In genomic region chr1:201739492-201740085, GRCh38 we compare ENCODE assay signal across 8 cellular contexts.
A peak's percentile ranks its signal among the peaks of the same experiment; 100 is the strongest.
DNase-seq lines count a peak whose midpoint lies in the region; ATAC-seq, FAIRE-seq and TF ChIP-seq lines count a peak whose summit lies in the region.

No MANE protein-coding gene starts in this region.

- in situ Hi-C loops in ACHN (cut with HindIII; ENCODE audit: low pct_ligation_motif_present, low pct_unique_long_range_greater_than_20kb, low sequenced_read_pairs) = no loop called here
- in situ Hi-C loops in K562 (cut with MboI) = no loop called here

- peaks cover 6% of the 10 kb centered on the region for H3K4me1 Mint-ChIP-seq in T-helper 1 cell treated with Interleukin-12 subunit alpha and Interleukin-12 subunit beta and Interleukin-4 antibody, amounts not matched to agents 30 μg/mL and 1 μg/mL, for 36 hours (ENCODE audit: low read depth)

- H3K27me3 Mint-ChIP-seq in T-helper 1 cell treated with Interleukin-12 subunit alpha and Interleukin-12 subunit beta and Interleukin-4 antibody, amounts not matched to agents 30 μg/mL and 1 μg/mL, for 36 hours (ENCODE audit: low read depth) = peaks cover 68% of the 10 kb centered on the region

- H3K4me1 ChIP-seq in K562 (replicated peaks in 1 of 2; ENCODE audit: control insufficient read depth in 2 of 2, insufficient read depth in 2 of 2, low read length in 2 of 2) = peaks cover 4 to 14% of the 10 kb centered on the region in 2 experiments; a peak in 4 of 5 replicates
- peaks cover 57% of the 10 kb centered on the region for H3K4me1 ChIP-seq in iPS-20b (ENCODE audit: insufficient read depth, low read length)

- no peaks in the 10 kb centered on the region for H3K9me3 Mint-ChIP-seq in T-helper 1 cell treated with Interleukin-12 subunit alpha and Interleukin-12 subunit beta and Interleukin-4 antibody, amounts not matched to agents 30 μg/mL and 1 μg/mL, for 36 hours

- FAIRE-seq in HTR-8/SVneo (lab: Jason Lieb, UNC) (no peak), K562 (lab: Jason Lieb, UNC) (no peak)

- no peak overlapping the region for H3K4me2 ChIP-seq in K562 (ENCODE audit: insufficient read depth, low read length)

- BruUV-seq in K562 (replicated peaks; lab: Mats Ljungman, UMichigan) = no TSS peak

- no peak for TF ChIP-seq EP300 in K562 (IDR thresholded peaks at IDR 0.05; ENCODE audit: low read length)

- TF ChIP-seq POLR2A in K562 (conservative IDR thresholded peaks at IDR 0.05) = no peak

- DNase-seq in ACHN (peak; percentile 14), HTR-8/SVneo (ENCODE audit: insufficient read length, low spot score) (peak; percentile 65), K562 (ENCODE audit: extremely low read depth in 1 of 4, low spot score in 3 of 4) (peak in 1 of 4 experiments; percentile 27)

- TF ChIP-seq RAD21 in K562 (CRISPR knock-in tag; conservative IDR thresholded peaks at IDR 0.05 in 1 of 2, IDR thresholded peaks at IDR 0.05 in 1 of 2) = no peak

- WGBS in K562 (ENCODE audit: insufficient coverage, low coverage, missing lambda C conversion rate) = 12% methylated on average over 38 of the region's 38 CpGs

- peak; percentile 82 for ATAC-seq in K562
- ATAC-seq in HG02973 (IDR thresholded peaks at IDR 0.05; ENCODE audit: unreplicated experiment) = no peak
- ATAC-seq in GM19467 (IDR thresholded peaks at IDR 0.05; ENCODE audit: unreplicated experiment) = no peak

- H3K9me3 ChIP-seq in K562 (replicated peaks; ENCODE audit: control insufficient read depth, insufficient read depth, low read depth, low read length) (no peaks in the 10 kb centered on the region), iPS-20b (ENCODE audit: insufficient read depth, low read depth, low read length) (no peaks in the 10 kb centered on the region)

- no peaks in the 10 kb centered on the region for H3K79me2 ChIP-seq in K562 (ENCODE audit: control insufficient read depth, insufficient read depth, low read length)

- intact Hi-C loops in K562 (cut with micrococcal nuclease) = no loop called here

- no peaks in the 10 kb centered on the region for H3K9me1 ChIP-seq in K562 (ENCODE audit: control insufficient read depth, insufficient read depth, low read length)

- H3K4me3 Mint-ChIP-seq in T-helper 1 cell treated with Interleukin-12 subunit alpha and Interleukin-12 subunit beta and Interleukin-4 antibody, amounts not matched to agents 30 μg/mL and 1 μg/mL, for 36 hours = peak overlapping the region; percentile 37

- no peak overlapping the region for H3K27ac Mint-ChIP-seq in T-helper 1 cell treated with Interleukin-12 subunit alpha and Interleukin-12 subunit beta and Interleukin-4 antibody, amounts not matched to agents 30 μg/mL and 1 μg/mL, for 36 hours

- H3K27me3 ChIP-seq in K562 (ENCODE audit: control insufficient read depth in 2 of 2, insufficient read depth in 2 of 2, low read length in 2 of 2) = peaks cover 17 to 45% of the 10 kb centered on the region in 2 experiments
- no peaks in the 10 kb centered on the region for H3K27me3 ChIP-seq in iPS-20b (ENCODE audit: insufficient read depth, low read length)

- H3K27ac ChIP-seq in K562 (ENCODE audit: extremely low read depth, low read depth, low read length) (no peak overlapping the region), iPS-20b (ENCODE audit: low read length) (peak overlapping the region; percentile 32), skin epidermis (peak overlapping the region; percentile 19 to 94 (median 79))

- H3K36me3 ChIP-seq in K562 (ENCODE audit: control insufficient read depth, insufficient read depth, low read length) (no peaks in the 10 kb centered on the region), iPS-20b (ENCODE audit: insufficient read depth, low read depth, low read length) (no peaks in the 10 kb centered on the region)

- H3K9ac ChIP-seq in K562 (ENCODE audit: insufficient read depth in 1 of 2, low read depth in 2 of 2, low read length in 2 of 2) (peak overlapping the region in 1 of 2 experiments; percentile 50; a peak in 2 of 4 replicates), iPS-20b (ENCODE audit: low read depth, low read length) (peak overlapping the region; percentile 85)

- no peak overlapping the region; the same call in 1 of the 2 replicates for H2AFZ ChIP-seq in K562 (ENCODE audit: low read depth, low read length)

- H3K4me3 ChIP-seq in K562 (no peak overlapping the region), iPS-20b (ENCODE audit: low read length) (peak overlapping the region; percentile 88), skin epidermis (peak overlapping the region; percentile 48 to 72 (median 59))

- 0 out of 6 replicates have a peak, but pooled peaks of 1 of the 3 experiments have one; percentile 3 for TF ChIP-seq CTCF in K562 (IDR thresholded peaks at IDR 0.05 in 2 of 3, conservative IDR thresholded peaks at IDR 0.05 in 1 of 3; ENCODE audit: insufficient read depth in 2 of 3, low read depth in 1 of 3, low read length in 3 of 3)

- H4K20me1 ChIP-seq in K562 (replicated peaks; ENCODE audit: control insufficient read depth, insufficient read depth, low read length) = peaks cover 35% of the 10 kb centered on the region

- POLR2A ChIA-PET in K562 (lab: Yijun Ruan, JAX) = interaction anchor here (0.6 to 1.3 kb wide), 7 partner anchors 8 to 609 kb away, joined by 3 to 4 read pairs (median 3); no protein-coding TSS in a partner anchor

- CTCF ChIA-PET in K562 (lab: Yijun Ruan, JAX; ENCODE audit: low intra/inter-chr PET ratio) = no interaction called here

- no peaks in the 10 kb centered on the region for H3K36me3 Mint-ChIP-seq in T-helper 1 cell treated with Interleukin-12 subunit alpha and Interleukin-12 subunit beta and Interleukin-4 antibody, amounts not matched to agents 30 μg/mL and 1 μg/mL, for 36 hours (ENCODE audit: low read depth)

TF ChIP-seq in K562, 482 proteins besides CTCF, POLR2A, EP300 and RAD21:
- TF ChIP-seq SP1 (CRISPR knock-in tag; IDR thresholded peaks at IDR 0.05) (peak; percentile 38; the same call in 1 of the 2 replicates), MEIS2 (IDR thresholded peaks at IDR 0.05; ENCODE audit: partially characterized antibody) (no peak), POLR2G (IDR thresholded peaks at IDR 0.05; ENCODE audit: low read depth, low read length) (0 out of 2 replicates have a peak, but pooled peaks have one; percentile 18), TFAP4 (CRISPR knock-in tag; IDR thresholded peaks at IDR 0.05; ENCODE audit: borderline replicate concordance) (peak; percentile 90)
- TF ChIP-seq, protein P1, sequence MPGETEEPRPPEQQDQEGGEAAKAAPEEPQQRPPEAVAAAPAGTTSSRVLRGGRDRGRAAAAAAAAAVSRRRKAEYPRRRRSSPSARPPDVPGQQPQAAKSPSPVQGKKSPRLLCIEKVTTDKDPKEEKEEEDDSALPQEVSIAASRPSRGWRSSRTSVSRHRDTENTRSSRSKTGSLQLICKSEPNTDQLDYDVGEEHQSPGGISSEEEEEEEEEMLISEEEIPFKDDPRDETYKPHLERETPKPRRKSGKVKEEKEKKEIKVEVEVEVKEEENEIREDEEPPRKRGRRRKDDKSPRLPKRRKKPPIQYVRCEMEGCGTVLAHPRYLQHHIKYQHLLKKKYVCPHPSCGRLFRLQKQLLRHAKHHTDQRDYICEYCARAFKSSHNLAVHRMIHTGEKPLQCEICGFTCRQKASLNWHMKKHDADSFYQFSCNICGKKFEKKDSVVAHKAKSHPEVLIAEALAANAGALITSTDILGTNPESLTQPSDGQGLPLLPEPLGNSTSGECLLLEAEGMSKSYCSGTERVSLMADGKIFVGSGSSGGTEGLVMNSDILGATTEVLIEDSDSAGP (CRISPR knock-in tag; IDR thresholded peaks at IDR 0.05) = peak; percentile 95
TF ChIP-seq in K562: peak in this region for 4.
